In the genomic region with DNA sequence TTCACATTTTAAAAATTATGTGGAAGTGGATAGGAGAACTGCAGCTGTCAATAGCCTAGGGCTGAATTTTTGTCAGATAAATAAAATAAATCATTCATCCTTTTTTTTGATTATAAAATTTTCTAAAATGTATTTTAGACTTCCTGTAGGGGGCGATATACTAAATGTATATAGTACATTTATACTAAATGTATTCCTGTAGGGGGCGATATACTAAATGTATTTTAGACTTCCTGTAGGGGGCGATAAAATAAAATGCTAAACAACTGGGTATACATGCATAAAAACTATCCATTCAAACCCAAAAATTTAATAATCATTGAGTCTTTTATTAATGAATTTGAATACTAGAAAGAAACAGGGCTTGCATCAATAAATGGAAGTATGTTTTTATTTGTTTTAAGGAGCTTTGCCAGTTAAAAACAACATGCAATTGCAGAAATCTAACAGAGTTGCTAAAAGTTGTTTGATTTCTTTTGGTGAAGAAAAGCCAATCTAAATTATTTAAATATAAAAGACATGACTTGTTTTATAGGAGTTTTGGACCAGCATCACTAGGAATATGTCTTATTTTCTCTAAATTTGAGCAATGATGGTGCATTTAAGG, we compare ENCODE assay signal across 7 cellular contexts. TPM values are rescaled to one million over a fixed set of nuclear protein-coding genes. Genes with fewer than 3 reads are reported as not detected.
DNase-seq lines count a peak whose midpoint lies in the region; ATAC-seq, FAIRE-seq and TF ChIP-seq lines count a peak whose summit lies in the region.

No MANE protein-coding gene starts in this region.

- no peak overlapping the region for H2BK5ac ChIP-seq in H1 (ENCODE audit: low read depth, low read length)

- H3K4me3 ChIP-seq in GM12875 (ENCODE audit: low read depth, low read length): no peak overlapping the region
- H3K4me3 ChIP-seq in OCI-LY7 (ENCODE audit: low read depth, low read length, poor library complexity, severe bottlenecking): no peak overlapping the region
- H3K4me3 ChIP-seq in H1 (ENCODE audit: extremely low read depth in 1 of 4, insufficient read depth in 2 of 4, low read depth in 3 of 4, low read length in 4 of 4): no peak overlapping the region
- no peak overlapping the region for H3K4me3 ChIP-seq in prostate gland
- H3K4me3 ChIP-seq in WERI-Rb-1 (ENCODE audit: low read depth, low read length): no peak overlapping the region

- H3K4me1 ChIP-seq in OCI-LY7 (ENCODE audit: insufficient read depth, low read length, poor library complexity, severe bottlenecking) (no peaks in the 10 kb centered on the region), H1 (replicated peaks in 1 of 4; ENCODE audit: control insufficient read depth in 3 of 4, insufficient read depth in 4 of 4, low read length in 3 of 4) (peaks cover 10 to 18% (median 12%) of the 10 kb centered on the region in 4 experiments), prostate gland (replicated peaks) (no peaks in the 10 kb centered on the region)

- POLR2A ChIA-PET in OCI-LY7 (lab: Charles Lee): interaction anchor here (1.0 kb wide), 1 partner anchor 110 kb away, joined by 4 read pairs; no protein-coding TSS in a partner anchor
- POLR2A ChIA-PET in H1 (lab: Charles Lee; ENCODE audit: partially characterized antibody): no interaction called here

- no peak overlapping the region for H3K4me2 ChIP-seq in OCI-LY7 (ENCODE audit: low read length)
- H3K4me2 ChIP-seq in H1 (ENCODE audit: insufficient read depth in 1 of 2, low read depth in 2 of 2, low read length in 2 of 2): no peak overlapping the region

- peak; percentile 55 for ATAC-seq in HG03378 (IDR thresholded peaks at IDR 0.05; ENCODE audit: unreplicated experiment)

- no peak overlapping the region for H2BK20ac ChIP-seq in H1 (ENCODE audit: low read length)

- no peaks in the 10 kb centered on the region for H3K9me3 ChIP-seq in OCI-LY7 (ENCODE audit: low read length)
- H3K9me3 ChIP-seq in H1 (ENCODE audit: insufficient read depth in 2 of 2, low read depth in 1 of 2, low read length in 1 of 2): peaks cover 0 to 7% of the 10 kb centered on the region in 2 experiments; a peak in 2 of 4 replicates
- no peaks in the 10 kb centered on the region for H3K9me3 ChIP-seq in prostate gland
- no peaks in the 10 kb centered on the region for H3K9me3 ChIP-seq in WERI-Rb-1 (ENCODE audit: severe bottlenecking)

- no TSS peak for BruUV-seq in OCI-LY7 (replicated peaks; lab: Mats Ljungman, UMichigan)

- no peak overlapping the region for H3K56ac ChIP-seq in H1 (replicated peaks; ENCODE audit: insufficient read length, low read depth, low read length)

- DNase-seq in OCI-LY7 (ENCODE audit: low spot score): peak; percentile 91
- no peak for DNase-seq in H1 (ENCODE audit: low read depth in 1 of 2, low spot score in 2 of 2)
- DNase-seq in prostate gland (ENCODE audit: low spot score): no peak
- no peak for DNase-seq in GM03348 (ENCODE audit: low spot score)
- no peak for DNase-seq in WERI-Rb-1

- no peak overlapping the region for H2BK15ac ChIP-seq in H1 (ENCODE audit: low read length)

- no peak overlapping the region for H4K5ac ChIP-seq in H1 (ENCODE audit: insufficient read length, low read depth, low read length)

- H3K9ac ChIP-seq in H1 (replicated peaks in 1 of 4; ENCODE audit: extremely low read depth in 1 of 4, low read depth in 3 of 4, low read length in 3 of 4): no peak overlapping the region

- TF ChIP-seq RAD21 in H1 (IDR thresholded peaks at IDR 0.05 in 1 of 2, conservative IDR thresholded peaks at IDR 0.05 in 1 of 2; ENCODE audit: low read depth in 2 of 2, low read length in 2 of 2): no peak

- H3K18ac ChIP-seq in H1 (ENCODE audit: extremely low read depth, low read length): no peak overlapping the region

- H3K27ac ChIP-seq in OCI-LY7 (ENCODE audit: low read depth, low read length, poor library complexity, severe bottlenecking): no peak overlapping the region
- H3K27ac ChIP-seq in H1 (ENCODE audit: low read depth, low read length): no peak overlapping the region
- H3K27ac ChIP-seq in prostate gland: no peak overlapping the region
- no peak overlapping the region for H3K27ac ChIP-seq in WERI-Rb-1

- H3K27me3 ChIP-seq in H1 (replicated peaks in 1 of 4; ENCODE audit: control insufficient read depth in 3 of 4, extremely low read depth in 1 of 4, insufficient read depth in 3 of 4, low read length in 3 of 4): no peaks in the 10 kb centered on the region
- no peaks in the 10 kb centered on the region for H3K27me3 ChIP-seq in prostate gland (replicated peaks; ENCODE audit: insufficient read depth)
- H3K27me3 ChIP-seq in WERI-Rb-1 (ENCODE audit: insufficient read depth, low read depth, severe bottlenecking): no peaks in the 10 kb centered on the region

- no peak overlapping the region for H2BK12ac ChIP-seq in H1 (ENCODE audit: low read depth, low read length)

- no peak overlapping the region for H4K8ac ChIP-seq in H1 (ENCODE audit: extremely low read depth, insufficient read depth, low read length)

- CTCF ChIA-PET in OCI-LY7 (lab: Charles Lee; ENCODE audit: unreplicated experiment) (no interaction called here), H1 (lab: Charles Lee; ENCODE audit: partially characterized antibody) (interaction anchor here (0.7 to 4.3 kb wide), 50 partner anchors 9 to 273 kb away, joined by 3 to 45 read pairs (median 5); a partner anchor contains a TSS)

- TF ChIP-seq CTCF in GM12875 (IDR thresholded peaks at IDR 0.05; ENCODE audit: borderline replicate concordance, insufficient read depth, low read depth, low read length) (peak; percentile 50; the same call in 1 of the 2 replicates), OCI-LY7 (conservative IDR thresholded peaks at IDR 0.05; ENCODE audit: low read length) (peak; percentile 100), H1 (IDR thresholded peaks at IDR 0.05; ENCODE audit: control extremely low read depth in 1 of 3, insufficient read depth in 1 of 3, low read depth in 1 of 3, low read length in 3 of 3) (peak in 2 of 3 experiments; percentile 64 to 99; a peak in 3 of 4 replicates), prostate gland (IDR thresholded peaks at IDR 0.05) (peak; percentile 39 to 95 (median 68)), WERI-Rb-1 (IDR thresholded peaks at IDR 0.05; ENCODE audit: low read depth, low read length) (no peak)

- peaks cover 3% of the 10 kb centered on the region; the same call in 1 of the 2 replicates for H3K36me3 ChIP-seq in OCI-LY7 (ENCODE audit: insufficient read depth, low read length)
- no peaks in the 10 kb centered on the region for H3K36me3 ChIP-seq in H1 (ENCODE audit: control insufficient read depth in 2 of 4, insufficient read depth in 4 of 4, low read length in 3 of 4)
- H3K36me3 ChIP-seq in prostate gland: no peaks in the 10 kb centered on the region
- no peaks in the 10 kb centered on the region for H3K36me3 ChIP-seq in WERI-Rb-1

- no peaks in the 10 kb centered on the region for H3K79me2 ChIP-seq in OCI-LY7 (ENCODE audit: insufficient read depth, low read depth, low read length)
- no peaks in the 10 kb centered on the region for H3K79me2 ChIP-seq in H1 (ENCODE audit: control insufficient read depth in 1 of 2, insufficient read depth in 2 of 2, low read length in 2 of 2)

- no peak overlapping the region for H3K14ac ChIP-seq in H1 (ENCODE audit: insufficient read length)

- intact Hi-C loops in OCI-LY7 (cut with micrococcal nuclease; ENCODE audit: unreplicated experiment): loop anchor here (1.0 to 5.0 kb wide), 3 partner anchors 120 to 242 kb away; no protein-coding TSS in a partner anchor
- intact Hi-C loops in prostate gland (cut with DNase I): loop anchor here (10.0 kb wide), 2 partner anchors 115 to 465 kb away; no protein-coding TSS in a partner anchor

- TF ChIP-seq POLR2A in H1 (IDR thresholded peaks at IDR 0.05; ENCODE audit: control extremely low read depth in 1 of 2, low read depth in 2 of 2, low read length in 2 of 2) (no peak), prostate gland (IDR thresholded peaks at IDR 0.05) (no peak)

- no peak overlapping the region for H2AK5ac ChIP-seq in H1 (ENCODE audit: low read depth, low read length)

- no peak overlapping the region for H2BK120ac ChIP-seq in H1 (replicated peaks; ENCODE audit: low read depth, low read length)

- no peak for TF ChIP-seq EP300 in H1 (IDR thresholded peaks at IDR 0.05; ENCODE audit: borderline replicate concordance in 1 of 2, low read depth in 2 of 2, low read length in 2 of 2)

- H3K23ac ChIP-seq in H1 (ENCODE audit: insufficient read length): no peak overlapping the region

- H4K20me1 ChIP-seq in OCI-LY7 (ENCODE audit: insufficient read depth, low read length): no peaks in the 10 kb centered on the region; the same call in 1 of the 2 replicates
- H4K20me1 ChIP-seq in H1 (replicated peaks in 1 of 2; ENCODE audit: control insufficient read depth in 1 of 2, insufficient read depth in 2 of 2, low read length in 2 of 2): no peaks in the 10 kb centered on the region

- H3K9me2 ChIP-seq in OCI-LY7 (ENCODE audit: insufficient read depth, low read length): no peaks in the 10 kb centered on the region

- H2AFZ ChIP-seq in OCI-LY7 (ENCODE audit: low read length): no peak overlapping the region
- no peak overlapping the region for H2AFZ ChIP-seq in H1 (ENCODE audit: low read length)

- no peak overlapping the region for H4K91ac ChIP-seq in H1 (replicated peaks; ENCODE audit: insufficient read length, low read length)

- whole genome bisulfite sequencing in H1 (ENCODE audit: extremely low coverage in 1 of 2, insufficient coverage in 1 of 2, insufficient read length in 1 of 2, insufficient replicate concordance in 2 of 2, low coverage in 1 of 2, low lambda C conversion rate in 2 of 2, missing lambda C conversion rate in 1 of 2), 2 experiments: 18% methylated on average over 3 of the region's 3 CpGs; no CpG with 5 or more reads in 1 of the 2 experiments
- 32% methylated on average over 3 of the region's 3 CpGs for WGBS in prostate gland

- FAIRE-seq in H1 (lab: Jason Lieb, UNC): no peak

- H3K23me2 ChIP-seq in H1 (ENCODE audit: low read depth, low read length): no peaks in the 10 kb centered on the region

- H3K79me1 ChIP-seq in H1 (ENCODE audit: low read depth, low read length): no peaks in the 10 kb centered on the region

- H3K4ac ChIP-seq in H1 (replicated peaks; ENCODE audit: insufficient read length, low read depth, low read length): no peak overlapping the region

RNA-seq across cellular contexts. Expression of a gene that starts 31.4 kb away (rescaled TPM):
- not detected in 2 replicates for total RNA-seq in OCI-LY7 (2014; rRNA removed; shearing (Covaris generic))
- total RNA-seq in OCI-LY7 (2022): not detected in 2 replicates
- total RNA-seq in H1 (2021; fragmentation: NEBNext Ultra II Directional; extraction: Animal tissue kit (Norgen Biotek cat#: 25700)): not detected in 2 replicates
- not detected in 2 replicates for polyA plus RNA-seq in H1 (2011; rRNA removed)
- not detected for polyA plus RNA-seq in H1 (2011; cell fraction: cytosol; rRNA removed)
- not detected for polyA plus RNA-seq in H1 (2011; cell fraction: nucleus; rRNA removed)
- not detected in 4 replicates for polyA plus RNA-seq in H1 (2012, experiment 1 of 2)
- not detected for polyA plus RNA-seq in H1 (2012, experiment 2 of 2)
- not detected for polyA plus RNA-seq in H1 (2013, experiment 1 of 2)
- not detected for polyA plus RNA-seq in H1 (2013, experiment 2 of 2)
- polyA minus RNA-seq in H1 (2011; rRNA and poly(A)+ RNA removed): not detected in 2 replicates
- polyA minus RNA-seq in H1 (2011; cell fraction: cytosol; rRNA and poly(A)+ RNA removed): not detected
- polyA minus RNA-seq in H1 (2011; cell fraction: nucleus; rRNA and poly(A)+ RNA removed): not detected
- under 1 TPM in 1 of 2 donors, not detected in 1; 0.34 TPM for total RNA-seq in prostate gland

RNA-seq across cellular contexts. Expression of a gene that starts 46.8 kb away (rescaled TPM):
- not detected in 2 replicates for total RNA-seq in OCI-LY7 (2014; rRNA removed; shearing (Covaris generic))
- total RNA-seq in OCI-LY7 (2022): not detected in 2 replicates
- not detected in 2 replicates for total RNA-seq in H1 (2021; fragmentation: NEBNext Ultra II Directional; extraction: Animal tissue kit (Norgen Biotek cat#: 25700))
- polyA plus RNA-seq in H1 (2011; rRNA removed): not detected in 2 replicates
- not detected for polyA plus RNA-seq in H1 (2011; cell fraction: cytosol; rRNA removed)
- polyA plus RNA-seq in H1 (2011; cell fraction: nucleus; rRNA removed): not detected
- not detected in 4 replicates for polyA plus RNA-seq in H1 (2012, experiment 1 of 2)
- not detected for polyA plus RNA-seq in H1 (2012, experiment 2 of 2)
- polyA plus RNA-seq in H1 (2013, experiment 1 of 2): not detected
- not detected for polyA plus RNA-seq in H1 (2013, experiment 2 of 2)
- polyA minus RNA-seq in H1 (2011; rRNA and poly(A)+ RNA removed): not detected in 2 replicates
- not detected for polyA minus RNA-seq in H1 (2011; cell fraction: cytosol; rRNA and poly(A)+ RNA removed)
- polyA minus RNA-seq in H1 (2011; cell fraction: nucleus; rRNA and poly(A)+ RNA removed): not detected
- total RNA-seq in prostate gland: 1 to 10 TPM in 1 of 2 donors, under 1 TPM in 1; 0.80 to 1.4 TPM
